Comparison of ENCODE assay signal across 28 cellular contexts in the genomic region with DNA sequence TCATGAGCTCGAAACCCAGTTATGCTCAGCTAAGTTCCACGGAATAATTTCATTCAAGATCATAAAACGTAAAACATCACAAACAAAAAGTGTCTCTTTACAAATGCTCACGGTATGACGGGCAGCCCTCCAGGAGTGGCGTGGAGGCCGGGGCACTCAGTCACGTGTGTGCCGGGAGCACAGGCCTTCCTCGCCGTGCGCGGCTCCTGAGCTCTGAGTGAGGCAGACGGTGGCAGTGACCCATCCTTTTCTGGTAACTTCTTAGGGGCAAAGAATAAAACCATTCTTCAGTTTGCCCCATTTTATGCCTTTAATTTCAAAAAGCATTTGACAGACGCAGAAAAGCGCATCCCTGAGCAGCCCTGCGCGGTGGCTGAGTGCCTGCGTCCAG.
DNase-seq lines count a peak whose midpoint lies in the region; ATAC-seq, FAIRE-seq and TF ChIP-seq lines count a peak whose summit lies in the region.
"Had no signal": no experiment of that assay in that cellular context is flagged by ENCODE, and none has a peak within 500 bp of the region (broad histone marks: within the 10 kb centered on the region; RNA-seq: fewer than 3 reads in every experiment).

No MANE protein-coding gene starts in this region.

- no CpG with 5 or more reads among the region's 19 CpGs for WGBS in H9 (ENCODE audit: extremely low coverage, insufficient read length, low lambda C conversion rate)

- no peak overlapping the region for H3K27ac ChIP-seq in H9 (ENCODE audit: insufficient read length, low read depth, low read length)
- peak overlapping the region; percentile 42 to 58 for H3K27ac ChIP-seq in left lung
- H3K27ac ChIP-seq: A549, suprapubic skin had no signal

- no peak overlapping the region for H3K18ac ChIP-seq in H9 (ENCODE audit: insufficient read length, low read depth, low read length)

- TF ChIP-seq CTCF in H9 (conservative IDR thresholded peaks at IDR 0.05): no peak
- no peak for TF ChIP-seq CTCF in glutamatergic neuron (IDR thresholded peaks at IDR 0.05; ENCODE audit: partially characterized antibody, unreplicated experiment)
- TF ChIP-seq CTCF in left lung (IDR thresholded peaks at IDR 0.05): no peak

- H2BK15ac ChIP-seq in H9 (ENCODE audit: low read depth, low read length): no peak overlapping the region

- H3K23ac ChIP-seq in H9 (ENCODE audit: insufficient read length, low read depth, low read length): no peak overlapping the region

- H2BK20ac ChIP-seq in H9 (ENCODE audit: low read depth, low read length, poor library complexity, severe bottlenecking): no peak overlapping the region

- no peak overlapping the region for H3K4me2 ChIP-seq in H9 (ENCODE audit: insufficient read depth, insufficient read length, low read length)
- H3K4me2 ChIP-seq: A549 had no signal

- H3K9ac ChIP-seq in H9 (ENCODE audit: extremely low read depth, insufficient read length, low read length): no peak overlapping the region

- H3K27ac Mint-ChIP-seq in H9 (peak overlapping the region in 2 of 3 experiments; percentile 43 to 53; a peak in 3 of 7 replicates), glutamatergic neuron (ENCODE audit: unreplicated experiment) (peak overlapping the region; percentile 53)
- H3K27ac Mint-ChIP-seq in activated T-helper 1 cell treated with anti-CD3 and anti-CD28 coated beads, Interleukin-12 subunit alpha, Interleukin-12 subunit beta, Interleukin-2, Interleukin-4 antibody, amounts not matched to agents 30 ng/mL and 10 ng/mL and 1 ng/mL, durations not matched to agents 14 hours and 24 hours and 36 hours: no peak overlapping the region
- H3K27ac Mint-ChIP-seq: activated CD4-positive, alpha-beta memory T cell treated with anti-CD3 and anti-CD28 coated beads, Interleukin-2, amount 10 ng/mL, durations not matched to agents 7 days and 5 days; activated naive CD8-positive, alpha-beta T cell treated with anti-CD3 and anti-CD28 coated beads, Interleukin-2, amount 10 ng/mL, durations not matched to agents 7 days and 5 days; naive B cell; stimulated activated memory B cell treated with anti-CD40 and anti-IgM and Interleukin-4, amounts not matched to agents 10 μg/mL and 1 μg/mL and 100 μg/mL, for 72 hours had no signal

- no peak overlapping the region for H4K8ac ChIP-seq in H9 (replicated peaks; ENCODE audit: insufficient read length, low read depth, low read length)

- FAIRE-seq in GM12891 (lab: Jason Lieb, UNC): no peak
- FAIRE-seq: A549, GM12878, TTC549 had no signal

- H3K36me3 Mint-ChIP-seq in H9 (ENCODE audit: insufficient read depth in 1 of 3, low read depth in 3 of 3) (peaks cover under 1 to 9% (median 2%) of the 10 kb centered on the region in 3 experiments; a peak in 5 of 7 replicates), glutamatergic neuron (ENCODE audit: unreplicated experiment) (peaks cover 9% of the 10 kb centered on the region)
- H3K36me3 Mint-ChIP-seq in activated T-helper 1 cell treated with anti-CD3 and anti-CD28 coated beads, Interleukin-12 subunit alpha, Interleukin-12 subunit beta, Interleukin-2, Interleukin-4 antibody, amounts not matched to agents 30 ng/mL and 10 ng/mL and 1 ng/mL, durations not matched to agents 14 hours and 24 hours and 36 hours (ENCODE audit: low read depth): peaks cover 4% of the 10 kb centered on the region
- H3K36me3 Mint-ChIP-seq: naive B cell had no signal

- H3K4ac ChIP-seq in H9 (ENCODE audit: low read depth, low read length): no peak overlapping the region

- H3T11ph ChIP-seq in H9 (ENCODE audit: low read length): no peak overlapping the region

- H3K27me3 Mint-ChIP-seq in H9 (ENCODE audit: low read depth): no peaks in the 10 kb centered on the region
- H3K27me3 Mint-ChIP-seq in glutamatergic neuron (ENCODE audit: unreplicated experiment): peaks cover 16% of the 10 kb centered on the region
- H3K27me3 Mint-ChIP-seq in activated T-helper 1 cell treated with anti-CD3 and anti-CD28 coated beads, Interleukin-12 subunit alpha, Interleukin-12 subunit beta, Interleukin-2, Interleukin-4 antibody, amounts not matched to agents 30 ng/mL and 10 ng/mL and 1 ng/mL, durations not matched to agents 14 hours and 24 hours and 36 hours (ENCODE audit: insufficient read depth): no peaks in the 10 kb centered on the region
- H3K27me3 Mint-ChIP-seq: activated CD4-positive, alpha-beta memory T cell treated with anti-CD3 and anti-CD28 coated beads, Interleukin-2, amount 10 ng/mL, durations not matched to agents 7 days and 5 days; activated naive CD8-positive, alpha-beta T cell treated with anti-CD3 and anti-CD28 coated beads, Interleukin-2, amount 10 ng/mL, durations not matched to agents 7 days and 5 days; CD4-positive, alpha-beta memory T cell; naive B cell; stimulated activated memory B cell treated with anti-CD40 and anti-IgM and Interleukin-4, amounts not matched to agents 10 μg/mL and 1 μg/mL and 100 μg/mL, for 72 hours had no signal

- H3K79me2 ChIP-seq in H9 (ENCODE audit: insufficient read depth, low read length): no peaks in the 10 kb centered on the region

- H4K20me1 ChIP-seq in H9 (ENCODE audit: control insufficient read depth, insufficient read depth, insufficient read length): no peaks in the 10 kb centered on the region

- H2AFZ ChIP-seq in H9 (ENCODE audit: low read length): no peak overlapping the region

- no peaks in the 10 kb centered on the region for H3K36me3 ChIP-seq in left lung
- H3K36me3 ChIP-seq: suprapubic skin had no signal

- no peak overlapping the region for H4K91ac ChIP-seq in H9 (ENCODE audit: insufficient read length, low read depth, low read length)

- H2BK12ac ChIP-seq in H9 (ENCODE audit: insufficient read length, low read depth, low read length): no peak overlapping the region

- no peak overlapping the region for H3K56ac ChIP-seq in H9 (ENCODE audit: insufficient read length, low read depth, low read length)

- TF ChIP-seq POLR2A in GM12891 (IDR thresholded peaks at IDR 0.05; ENCODE audit: low read depth, low read length): no peak

- ATAC-seq in left lung: no peak
- ATAC-seq: A549; GM12878; stimulated activated memory B cell treated with anti-CD40 and anti-IgM and Interleukin-4, amounts not matched to agents 10 μg/mL and 1 μg/mL and 100 μg/mL, for 72 hours had no signal

- H3K4me1 ChIP-seq in H9 (ENCODE audit: insufficient read depth, low read length) (no peaks in the 10 kb centered on the region), left lung (peaks cover 0 to 36% of the 10 kb centered on the region in 2 donors)
- H3K4me1 ChIP-seq: A549, suprapubic skin had no signal

- no peaks in the 10 kb centered on the region for H3K23me2 ChIP-seq in H9 (ENCODE audit: insufficient read length, low read depth, low read length, poor library complexity, severe bottlenecking)

- H3K79me1 ChIP-seq in H9 (ENCODE audit: insufficient read depth, low read depth, low read length, poor library complexity, severe bottlenecking): no peaks in the 10 kb centered on the region

- H2BK5ac ChIP-seq in H9 (ENCODE audit: insufficient read length, low read length): no peak overlapping the region

- H3K4me3 ChIP-seq in left lung: no peak overlapping the region
- H3K4me3 ChIP-seq: A549, GM12878, suprapubic skin had no signal

- intact Hi-C loops in left lung (cut with DNase I): no loop called here
- intact Hi-C loops in posterior vena cava (cut with DNase I): no loop called here
- intact Hi-C loops in activated T-helper 1 cell treated with anti-CD3 and anti-CD28 coated beads, Interleukin-12 subunit alpha, Interleukin-12 subunit beta, Interleukin-2, Interleukin-4 antibody, amounts not matched to agents 30 ng/mL and 10 ng/mL and 1 ng/mL, durations not matched to agents 14 hours and 24 hours and 36 hours (cut with micrococcal nuclease): no loop called here

- H3K27me3 ChIP-seq in H9 (ENCODE audit: insufficient read depth, low read length): no peaks in the 10 kb centered on the region
- no peaks in the 10 kb centered on the region for H3K27me3 ChIP-seq in left lung
- H3K27me3 ChIP-seq: suprapubic skin had no signal

- H3K4me1 Mint-ChIP-seq in H9: peaks cover 27 to 44% of the 10 kb centered on the region in 2 experiments
- peaks cover 30% of the 10 kb centered on the region for H3K4me1 Mint-ChIP-seq in glutamatergic neuron (ENCODE audit: low read depth, unreplicated experiment)
- H3K4me1 Mint-ChIP-seq in activated T-helper 1 cell treated with anti-CD3 and anti-CD28 coated beads, Interleukin-12 subunit alpha, Interleukin-12 subunit beta, Interleukin-2, Interleukin-4 antibody, amounts not matched to agents 30 ng/mL and 10 ng/mL and 1 ng/mL, durations not matched to agents 14 hours and 24 hours and 36 hours (ENCODE audit: low read depth): peaks cover 9% of the 10 kb centered on the region

- no peak overlapping the region for H2BK120ac ChIP-seq in H9 (ENCODE audit: low read depth, low read length, poor library complexity, severe bottlenecking)

- H3K9me3 Mint-ChIP-seq in H9 (no peaks in the 10 kb centered on the region), glutamatergic neuron (ENCODE audit: unreplicated experiment) (peaks cover 8% of the 10 kb centered on the region)
- no peaks in the 10 kb centered on the region for H3K9me3 Mint-ChIP-seq in activated T-helper 1 cell treated with anti-CD3 and anti-CD28 coated beads, Interleukin-12 subunit alpha, Interleukin-12 subunit beta, Interleukin-2, Interleukin-4 antibody, amounts not matched to agents 30 ng/mL and 10 ng/mL and 1 ng/mL, durations not matched to agents 14 hours and 24 hours and 36 hours
- H3K9me3 Mint-ChIP-seq: stimulated activated memory B cell treated with anti-CD40 and anti-IgM and Interleukin-4, amounts not matched to agents 10 μg/mL and 1 μg/mL and 100 μg/mL, for 72 hours had no signal

- H2AK5ac ChIP-seq in H9 (ENCODE audit: insufficient read length, low read length): no peak overlapping the region

- no peak overlapping the region for H3K4me3 Mint-ChIP-seq in H9
- H3K4me3 Mint-ChIP-seq in glutamatergic neuron (ENCODE audit: unreplicated experiment): peak overlapping the region; percentile 54
- no peak overlapping the region for H3K4me3 Mint-ChIP-seq in activated T-helper 1 cell treated with anti-CD3 and anti-CD28 coated beads, Interleukin-12 subunit alpha, Interleukin-12 subunit beta, Interleukin-2, Interleukin-4 antibody, amounts not matched to agents 30 ng/mL and 10 ng/mL and 1 ng/mL, durations not matched to agents 14 hours and 24 hours and 36 hours
- H3K4me3 Mint-ChIP-seq: activated CD4-positive, alpha-beta memory T cell treated with anti-CD3 and anti-CD28 coated beads, Interleukin-2, amount 10 ng/mL, durations not matched to agents 7 days and 5 days; activated naive CD8-positive, alpha-beta T cell treated with anti-CD3 and anti-CD28 coated beads, Interleukin-2, amount 10 ng/mL, durations not matched to agents 7 days and 5 days; CD4-positive, alpha-beta memory T cell; naive B cell; stimulated activated memory B cell treated with anti-CD40 and anti-IgM and Interleukin-4, amounts not matched to agents 10 μg/mL and 1 μg/mL and 100 μg/mL, for 72 hours had no signal

- DNase-seq in H9 (no peak), glutamatergic neuron (no peak), left lung (no peak), posterior vena cava (ENCODE audit: low spot score) (peak; percentile 47), activated gamma-delta T cell (lab: John Stamatoyannopoulos, UW) (no peak), GM12891 (ENCODE audit: insufficient read length, low spot score) (no peak), dedifferentiated amniotic fluid mesenchymal stem cell (ENCODE audit: extremely low spot score) (no peak)
- no peak for DNase-seq in activated T-helper 1 cell treated with anti-CD3 and anti-CD28 coated beads, Interleukin-12 subunit alpha, Interleukin-12 subunit beta, Interleukin-2, Interleukin-4 antibody, amounts not matched to agents 30 ng/mL and 10 ng/mL and 1 ng/mL, durations not matched to agents 14 hours and 24 hours and 36 hours (ENCODE audit: low spot score)
- DNase-seq: activated CD4-positive, alpha-beta memory T cell treated with anti-CD3 and anti-CD28 coated beads, Interleukin-2, amount 10 ng/mL, durations not matched to agents 7 days and 5 days; activated CD4-positive, alpha-beta T cell treated with anti-CD3 and anti-CD28 coated beads for 1 hour; activated naive CD8-positive, alpha-beta T cell treated with anti-CD3 and anti-CD28 coated beads, Interleukin-2, amount 10 ng/mL, durations not matched to agents 7 days and 5 days; AML-193; CD4-positive, alpha-beta memory T cell; cerebellar nuclear complex; DMS 273 treated with DMSO at 0.1 percent for 48 hours; EL; naive B cell; NCI-H1417 treated with DMSO at 0.1 percent for 48 hours; NCI-H2081; NCI-H2227 treated with DMSO at 0.1 percent for 48 hours; NCI-H69; stimulated activated CD4-positive, alpha-beta T cell treated with anti-CD3 and anti-CD28 coated beads, Interleukin-12 subunit alpha, Interleukin-12 subunit beta, amount 100 ng/mL, for 4 hours; stimulated activated CD4-positive, alpha-beta T cell treated with anti-CD3 and anti-CD28 coated beads, Interleukin-4, amount 100 ng/mL, for 24 hours had no signal

- H4K5ac ChIP-seq in H9 (ENCODE audit: insufficient read length, low read depth, low read length): no peak overlapping the region

- H3K9me3 ChIP-seq in H9 (ENCODE audit: control insufficient read depth, low read depth, low read length): no peaks in the 10 kb centered on the region
- H3K9me3 ChIP-seq in left lung: no peaks in the 10 kb centered on the region
- H3K9me3 ChIP-seq: A549, suprapubic skin had no signal

- H3K14ac ChIP-seq in H9 (ENCODE audit: insufficient read depth, low read length): no peak overlapping the region
